In the genomic region with DNA sequence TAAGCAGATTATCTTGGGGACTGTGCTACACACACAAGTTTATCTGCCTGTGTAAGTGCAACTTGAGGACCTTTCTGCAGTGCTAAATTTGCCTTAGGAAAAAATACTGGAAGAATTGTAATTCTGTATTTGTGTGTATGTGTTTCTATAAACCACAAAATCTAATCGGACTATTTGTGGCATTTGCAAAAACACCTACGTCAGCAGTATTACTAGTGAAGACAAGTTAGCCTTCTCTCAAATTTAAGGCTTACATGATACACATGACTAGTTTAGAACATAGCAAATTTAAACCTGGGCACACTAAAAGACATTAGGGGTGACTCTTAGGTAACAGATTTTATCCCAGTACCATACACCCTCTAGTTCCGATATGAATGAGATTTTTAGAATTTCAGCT, we compare ENCODE assay signal across 30 cellular contexts.
"Had no signal": no experiment of that assay in that cellular context is flagged by ENCODE, and none has a peak within 500 bp of the region (broad histone marks: within the 10 kb centered on the region; RNA-seq: fewer than 3 reads in every experiment).

No MANE protein-coding gene starts in this region.

- H3K4me1 Mint-ChIP-seq: activated T-helper 17 cell treated with anti-CD3 and anti-CD28 coated beads, Interleukin-2, amount 50 U/mL, for 72 hours; T-helper 17 cell had no signal

- H3K9me3 ChIP-seq: SJSA1 had no signal

- H3K36me3 Mint-ChIP-seq: activated naive CD8-positive, alpha-beta T cell; WTC11 had no signal

- H3K9me3 Mint-ChIP-seq: activated naive CD4-positive, alpha-beta T cell treated with anti-CD3 and anti-CD28 coated beads for 36 hours; activated T-helper 17 cell treated with anti-CD3 and anti-CD28 coated beads, Interleukin-2, amount 50 U/mL, for 72 hours; WTC11 had no signal

- H3K27ac Mint-ChIP-seq: activated naive CD4-positive, alpha-beta T cell treated with anti-CD3 and anti-CD28 coated beads for 36 hours; activated naive CD8-positive, alpha-beta T cell; activated T-helper 17 cell treated with anti-CD3 and anti-CD28 coated beads, Interleukin-2, amount 50 U/mL, for 72 hours; T-helper 17 cell had no signal

- H3K27me3 ChIP-seq: brain microvascular endothelial cell, SJSA1 had no signal

- H3K27ac ChIP-seq: brain microvascular endothelial cell had no signal

- DNase-seq: activated CD4-positive, alpha-beta T cell treated with anti-CD3 and anti-CD28 coated beads for 48 hours; activated CD4-positive, alpha-beta T cell treated with anti-CD3 and anti-CD28 coated beads, Interleukin-2, amount 50 U/mL, for 48 hours; activated CD4-positive, CD25-positive, alpha-beta regulatory T cell treated with anti-CD3 and anti-CD28 coated beads, Interleukin-2, amount 50 U/mL, for 72 hours; activated CD8-positive, alpha-beta memory T cell treated with anti-CD3 and anti-CD28 coated beads for 24 hours; activated gamma-delta T cell; activated naive CD4-positive, alpha-beta T cell treated with anti-CD3 and anti-CD28 coated beads for 36 hours; activated T-cell treated with anti-CD3 and anti-CD28 coated beads, Interleukin-2, amount 50 U/mL, for 48 hours; amygdala; brain microvascular endothelial cell; cerebellar nuclear complex; Kasumi-1; NCI-H1092; NCI-H1417; NCI-H2029; NCI-H2107; NCI-H2171 treated with DMSO at 0.1 percent for 48 hours; NCI-H226; NCI-H526; NCI-H774; NK-92 treated with Interleukin-12 subunit alpha and Interleukin-12 subunit beta, amount 100 ng/mL, for 24 hours; OCI-M1; Right ventricle myocardium superior; RPMI8226; T-helper 17 cell; T-helper 9 cell had no signal

- H3K36me3 ChIP-seq: brain microvascular endothelial cell, SJSA1 had no signal

- ATAC-seq: activated T-helper 17 cell treated with anti-CD3 and anti-CD28 coated beads, Interleukin-2, amount 50 U/mL, for 72 hours; Panc1; T-helper 17 cell had no signal

- H3K4me3 Mint-ChIP-seq: activated naive CD4-positive, alpha-beta T cell treated with anti-CD3 and anti-CD28 coated beads for 36 hours; activated naive CD8-positive, alpha-beta T cell; activated T-helper 17 cell treated with anti-CD3 and anti-CD28 coated beads, Interleukin-2, amount 50 U/mL, for 72 hours; T-helper 17 cell; WTC11 had no signal

- H3K4me3 ChIP-seq: SJSA1 had no signal
